In the genomic region with DNA sequence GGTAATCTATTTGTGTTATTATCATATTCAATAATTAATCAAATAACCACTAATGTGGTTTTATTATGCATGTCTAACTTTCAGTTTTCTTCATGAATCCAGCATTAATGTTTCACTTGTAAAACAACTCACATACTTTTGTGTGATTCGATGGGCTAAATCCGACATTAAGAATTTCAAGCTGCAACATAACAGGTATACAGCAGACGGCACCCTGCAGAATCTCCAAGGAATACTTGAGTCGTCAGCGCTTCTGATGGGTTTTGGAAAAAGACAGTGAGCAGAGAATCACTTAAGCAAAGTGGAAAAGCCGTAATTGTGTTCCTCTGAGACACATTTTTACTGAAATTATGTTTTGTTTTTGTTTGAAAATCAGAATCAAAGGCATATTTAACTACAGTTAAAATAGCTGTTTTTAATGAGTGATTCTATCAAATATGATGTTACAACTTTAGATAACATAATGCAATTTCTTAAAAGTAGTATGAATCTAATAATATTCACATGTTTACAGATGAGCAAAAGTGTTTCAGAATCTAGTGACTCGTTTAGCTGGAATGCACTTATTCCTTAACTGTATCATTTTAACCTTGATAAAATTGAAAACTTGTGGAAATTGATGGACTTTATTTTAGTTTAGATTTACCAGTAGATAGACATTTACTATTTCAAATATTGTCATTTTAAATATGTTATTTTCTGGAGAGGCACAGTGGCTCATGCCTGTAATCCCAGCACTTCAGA, we compare ENCODE assay signal across 2 cellular contexts.
TF ChIP-seq lines count a peak whose summit lies in the region.

No MANE protein-coding gene starts in this region.

TF ChIP-seq in SK-N-SH, 30 proteins besides CTCF, POLR2A, EP300 and RAD21 (continued from another document):
- TF ChIP-seq, protein P1, sequence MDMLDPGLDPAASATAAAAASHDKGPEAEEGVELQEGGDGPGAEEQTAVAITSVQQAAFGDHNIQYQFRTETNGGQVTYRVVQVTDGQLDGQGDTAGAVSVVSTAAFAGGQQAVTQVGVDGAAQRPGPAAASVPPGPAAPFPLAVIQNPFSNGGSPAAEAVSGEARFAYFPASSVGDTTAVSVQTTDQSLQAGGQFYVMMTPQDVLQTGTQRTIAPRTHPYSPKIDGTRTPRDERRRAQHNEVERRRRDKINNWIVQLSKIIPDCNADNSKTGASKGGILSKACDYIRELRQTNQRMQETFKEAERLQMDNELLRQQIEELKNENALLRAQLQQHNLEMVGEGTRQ (IDR thresholded peaks at IDR 0.05; ENCODE audit: borderline replicate concordance, low read depth, low read length) = no peak
- TF ChIP-seq MXI1 (IDR thresholded peaks at IDR 0.05; ENCODE audit: low read depth, low read length) = no peak
- no peak for TF ChIP-seq TAF1 (IDR thresholded peaks at IDR 0.05; ENCODE audit: borderline replicate concordance, low read depth, low read length)
- no peak for TF ChIP-seq TCF12 (IDR thresholded peaks at IDR 0.05)
- no peak for TF ChIP-seq NFIC (IDR thresholded peaks at IDR 0.05; ENCODE audit: borderline replicate concordance)
- TF ChIP-seq RXRA (IDR thresholded peaks at IDR 0.05; ENCODE audit: borderline replicate concordance, low read depth) = no peak
- no peak for TF ChIP-seq TEAD4 (IDR thresholded peaks at IDR 0.05; ENCODE audit: borderline replicate concordance, insufficient read depth)
- TF ChIP-seq, protein P2, sequence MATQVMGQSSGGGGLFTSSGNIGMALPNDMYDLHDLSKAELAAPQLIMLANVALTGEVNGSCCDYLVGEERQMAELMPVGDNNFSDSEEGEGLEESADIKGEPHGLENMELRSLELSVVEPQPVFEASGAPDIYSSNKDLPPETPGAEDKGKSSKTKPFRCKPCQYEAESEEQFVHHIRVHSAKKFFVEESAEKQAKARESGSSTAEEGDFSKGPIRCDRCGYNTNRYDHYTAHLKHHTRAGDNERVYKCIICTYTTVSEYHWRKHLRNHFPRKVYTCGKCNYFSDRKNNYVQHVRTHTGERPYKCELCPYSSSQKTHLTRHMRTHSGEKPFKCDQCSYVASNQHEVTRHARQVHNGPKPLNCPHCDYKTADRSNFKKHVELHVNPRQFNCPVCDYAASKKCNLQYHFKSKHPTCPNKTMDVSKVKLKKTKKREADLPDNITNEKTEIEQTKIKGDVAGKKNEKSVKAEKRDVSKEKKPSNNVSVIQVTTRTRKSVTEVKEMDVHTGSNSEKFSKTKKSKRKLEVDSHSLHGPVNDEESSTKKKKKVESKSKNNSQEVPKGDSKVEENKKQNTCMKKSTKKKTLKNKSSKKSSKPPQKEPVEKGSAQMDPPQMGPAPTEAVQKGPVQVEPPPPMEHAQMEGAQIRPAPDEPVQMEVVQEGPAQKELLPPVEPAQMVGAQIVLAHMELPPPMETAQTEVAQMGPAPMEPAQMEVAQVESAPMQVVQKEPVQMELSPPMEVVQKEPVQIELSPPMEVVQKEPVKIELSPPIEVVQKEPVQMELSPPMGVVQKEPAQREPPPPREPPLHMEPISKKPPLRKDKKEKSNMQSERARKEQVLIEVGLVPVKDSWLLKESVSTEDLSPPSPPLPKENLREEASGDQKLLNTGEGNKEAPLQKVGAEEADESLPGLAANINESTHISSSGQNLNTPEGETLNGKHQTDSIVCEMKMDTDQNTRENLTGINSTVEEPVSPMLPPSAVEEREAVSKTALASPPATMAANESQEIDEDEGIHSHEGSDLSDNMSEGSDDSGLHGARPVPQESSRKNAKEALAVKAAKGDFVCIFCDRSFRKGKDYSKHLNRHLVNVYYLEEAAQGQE (IDR thresholded peaks at IDR 0.05; ENCODE audit: low read depth, low read length) = no peak
- TF ChIP-seq RCOR1 (IDR thresholded peaks at IDR 0.05; ENCODE audit: low read length) = no peak

TF ChIP-seq in WTC11, 78 proteins besides CTCF, POLR2A, EP300 and RAD21 (continued from another document):
- TF ChIP-seq MYBL2 (CRISPR knock-in tag; IDR thresholded peaks at IDR 0.05) = no peak
- no peak for TF ChIP-seq CREM (CRISPR knock-in tag; IDR thresholded peaks at IDR 0.05)
- TF ChIP-seq, protein P3, sequence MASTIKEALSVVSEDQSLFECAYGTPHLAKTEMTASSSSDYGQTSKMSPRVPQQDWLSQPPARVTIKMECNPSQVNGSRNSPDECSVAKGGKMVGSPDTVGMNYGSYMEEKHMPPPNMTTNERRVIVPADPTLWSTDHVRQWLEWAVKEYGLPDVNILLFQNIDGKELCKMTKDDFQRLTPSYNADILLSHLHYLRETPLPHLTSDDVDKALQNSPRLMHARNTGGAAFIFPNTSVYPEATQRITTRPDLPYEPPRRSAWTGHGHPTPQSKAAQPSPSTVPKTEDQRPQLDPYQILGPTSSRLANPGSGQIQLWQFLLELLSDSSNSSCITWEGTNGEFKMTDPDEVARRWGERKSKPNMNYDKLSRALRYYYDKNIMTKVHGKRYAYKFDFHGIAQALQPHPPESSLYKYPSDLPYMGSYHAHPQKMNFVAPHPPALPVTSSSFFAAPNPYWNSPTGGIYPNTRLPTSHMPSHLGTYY (CRISPR knock-in tag; IDR thresholded peaks at IDR 0.05) = no peak
- TF ChIP-seq, protein P4, sequence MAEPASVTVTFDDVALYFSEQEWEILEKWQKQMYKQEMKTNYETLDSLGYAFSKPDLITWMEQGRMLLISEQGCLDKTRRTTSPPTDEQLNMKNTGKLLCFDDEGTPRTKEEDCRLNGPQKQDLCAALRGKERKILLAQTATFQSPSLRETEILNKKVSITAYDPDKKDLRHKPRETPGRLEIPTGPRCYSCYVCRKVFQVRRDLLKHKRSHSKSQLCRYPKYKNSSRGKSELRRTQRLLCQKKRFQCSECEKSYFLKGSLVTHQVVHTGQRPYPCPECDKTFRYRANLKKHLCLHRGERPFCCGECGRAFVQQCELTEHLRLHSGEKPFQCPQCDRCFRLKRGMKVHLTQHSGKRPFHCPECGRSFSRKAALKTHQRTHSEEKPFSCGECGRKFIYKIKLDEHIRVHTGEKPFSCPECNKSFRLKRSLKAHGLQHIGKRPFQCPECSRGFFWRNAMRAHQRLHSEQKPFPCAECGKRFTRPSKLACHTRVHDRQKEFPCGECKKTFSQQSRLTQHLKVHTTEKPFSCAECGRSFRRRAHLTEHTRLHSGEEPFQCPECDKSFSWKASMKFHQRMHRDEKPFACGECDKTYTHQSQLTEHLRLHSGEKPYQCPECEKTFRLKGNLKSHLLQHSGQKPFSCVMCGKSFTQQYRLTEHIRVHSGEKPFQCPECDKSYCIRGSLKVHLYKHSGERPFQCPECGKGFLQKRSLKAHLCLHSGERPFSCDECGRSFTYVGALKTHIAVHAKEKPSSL (CRISPR knock-in tag; conservative IDR thresholded peaks at IDR 0.05) = no peak
- TF ChIP-seq SP1 (CRISPR knock-in tag; conservative IDR thresholded peaks at IDR 0.05) = no peak
- TF ChIP-seq NR2C2 (CRISPR knock-in tag; IDR thresholded peaks at IDR 0.05) = no peak
- no peak for TF ChIP-seq PRRX2 (CRISPR knock-in tag; IDR thresholded peaks at IDR 0.05)
- TF ChIP-seq, protein P5, sequence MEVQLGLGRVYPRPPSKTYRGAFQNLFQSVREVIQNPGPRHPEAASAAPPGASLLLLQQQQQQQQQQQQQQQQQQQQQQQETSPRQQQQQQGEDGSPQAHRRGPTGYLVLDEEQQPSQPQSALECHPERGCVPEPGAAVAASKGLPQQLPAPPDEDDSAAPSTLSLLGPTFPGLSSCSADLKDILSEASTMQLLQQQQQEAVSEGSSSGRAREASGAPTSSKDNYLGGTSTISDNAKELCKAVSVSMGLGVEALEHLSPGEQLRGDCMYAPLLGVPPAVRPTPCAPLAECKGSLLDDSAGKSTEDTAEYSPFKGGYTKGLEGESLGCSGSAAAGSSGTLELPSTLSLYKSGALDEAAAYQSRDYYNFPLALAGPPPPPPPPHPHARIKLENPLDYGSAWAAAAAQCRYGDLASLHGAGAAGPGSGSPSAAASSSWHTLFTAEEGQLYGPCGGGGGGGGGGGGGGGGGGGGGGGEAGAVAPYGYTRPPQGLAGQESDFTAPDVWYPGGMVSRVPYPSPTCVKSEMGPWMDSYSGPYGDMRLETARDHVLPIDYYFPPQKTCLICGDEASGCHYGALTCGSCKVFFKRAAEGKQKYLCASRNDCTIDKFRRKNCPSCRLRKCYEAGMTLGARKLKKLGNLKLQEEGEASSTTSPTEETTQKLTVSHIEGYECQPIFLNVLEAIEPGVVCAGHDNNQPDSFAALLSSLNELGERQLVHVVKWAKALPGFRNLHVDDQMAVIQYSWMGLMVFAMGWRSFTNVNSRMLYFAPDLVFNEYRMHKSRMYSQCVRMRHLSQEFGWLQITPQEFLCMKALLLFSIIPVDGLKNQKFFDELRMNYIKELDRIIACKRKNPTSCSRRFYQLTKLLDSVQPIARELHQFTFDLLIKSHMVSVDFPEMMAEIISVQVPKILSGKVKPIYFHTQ (CRISPR knock-in tag; IDR thresholded peaks at IDR 0.05) = no peak
- no peak for TF ChIP-seq ZNF232 (CRISPR knock-in tag; IDR thresholded peaks at IDR 0.05)
- no peak for TF ChIP-seq TCF7 (CRISPR knock-in tag; IDR thresholded peaks at IDR 0.05; ENCODE audit: low read depth)
- TF ChIP-seq, protein P6, sequence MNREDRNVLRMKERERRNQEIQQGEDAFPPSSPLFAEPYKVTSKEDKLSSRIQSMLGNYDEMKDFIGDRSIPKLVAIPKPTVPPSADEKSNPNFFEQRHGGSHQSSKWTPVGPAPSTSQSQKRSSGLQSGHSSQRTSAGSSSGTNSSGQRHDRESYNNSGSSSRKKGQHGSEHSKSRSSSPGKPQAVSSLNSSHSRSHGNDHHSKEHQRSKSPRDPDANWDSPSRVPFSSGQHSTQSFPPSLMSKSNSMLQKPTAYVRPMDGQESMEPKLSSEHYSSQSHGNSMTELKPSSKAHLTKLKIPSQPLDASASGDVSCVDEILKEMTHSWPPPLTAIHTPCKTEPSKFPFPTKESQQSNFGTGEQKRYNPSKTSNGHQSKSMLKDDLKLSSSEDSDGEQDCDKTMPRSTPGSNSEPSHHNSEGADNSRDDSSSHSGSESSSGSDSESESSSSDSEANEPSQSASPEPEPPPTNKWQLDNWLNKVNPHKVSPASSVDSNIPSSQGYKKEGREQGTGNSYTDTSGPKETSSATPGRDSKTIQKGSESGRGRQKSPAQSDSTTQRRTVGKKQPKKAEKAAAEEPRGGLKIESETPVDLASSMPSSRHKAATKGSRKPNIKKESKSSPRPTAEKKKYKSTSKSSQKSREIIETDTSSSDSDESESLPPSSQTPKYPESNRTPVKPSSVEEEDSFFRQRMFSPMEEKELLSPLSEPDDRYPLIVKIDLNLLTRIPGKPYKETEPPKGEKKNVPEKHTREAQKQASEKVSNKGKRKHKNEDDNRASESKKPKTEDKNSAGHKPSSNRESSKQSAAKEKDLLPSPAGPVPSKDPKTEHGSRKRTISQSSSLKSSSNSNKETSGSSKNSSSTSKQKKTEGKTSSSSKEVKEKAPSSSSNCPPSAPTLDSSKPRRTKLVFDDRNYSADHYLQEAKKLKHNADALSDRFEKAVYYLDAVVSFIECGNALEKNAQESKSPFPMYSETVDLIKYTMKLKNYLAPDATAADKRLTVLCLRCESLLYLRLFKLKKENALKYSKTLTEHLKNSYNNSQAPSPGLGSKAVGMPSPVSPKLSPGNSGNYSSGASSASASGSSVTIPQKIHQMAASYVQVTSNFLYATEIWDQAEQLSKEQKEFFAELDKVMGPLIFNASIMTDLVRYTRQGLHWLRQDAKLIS (CRISPR knock-in tag; IDR thresholded peaks at IDR 0.05; ENCODE audit: borderline replicate concordance) = no peak
- TF ChIP-seq ZNF423 (CRISPR knock-in tag; IDR thresholded peaks at IDR 0.05) = no peak
- TF ChIP-seq, protein P7, sequence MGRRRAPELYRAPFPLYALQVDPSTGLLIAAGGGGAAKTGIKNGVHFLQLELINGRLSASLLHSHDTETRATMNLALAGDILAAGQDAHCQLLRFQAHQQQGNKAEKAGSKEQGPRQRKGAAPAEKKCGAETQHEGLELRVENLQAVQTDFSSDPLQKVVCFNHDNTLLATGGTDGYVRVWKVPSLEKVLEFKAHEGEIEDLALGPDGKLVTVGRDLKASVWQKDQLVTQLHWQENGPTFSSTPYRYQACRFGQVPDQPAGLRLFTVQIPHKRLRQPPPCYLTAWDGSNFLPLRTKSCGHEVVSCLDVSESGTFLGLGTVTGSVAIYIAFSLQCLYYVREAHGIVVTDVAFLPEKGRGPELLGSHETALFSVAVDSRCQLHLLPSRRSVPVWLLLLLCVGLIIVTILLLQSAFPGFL (CRISPR knock-in tag; IDR thresholded peaks at IDR 0.05; ENCODE audit: borderline replicate concordance) = no peak
- no peak for TF ChIP-seq ATF1 (CRISPR knock-in tag; IDR thresholded peaks at IDR 0.05)
- no peak for TF ChIP-seq NFE2L1 (CRISPR knock-in tag; IDR thresholded peaks at IDR 0.05)
- no peak for TF ChIP-seq SMAD3 (CRISPR knock-in tag; IDR thresholded peaks at IDR 0.05; ENCODE audit: borderline replicate concordance)
- no peak for TF ChIP-seq RORB (CRISPR knock-in tag; IDR thresholded peaks at IDR 0.05)
- TF ChIP-seq EMX1 (CRISPR knock-in tag; IDR thresholded peaks at IDR 0.05) = no peak
